In the genomic region with DNA sequence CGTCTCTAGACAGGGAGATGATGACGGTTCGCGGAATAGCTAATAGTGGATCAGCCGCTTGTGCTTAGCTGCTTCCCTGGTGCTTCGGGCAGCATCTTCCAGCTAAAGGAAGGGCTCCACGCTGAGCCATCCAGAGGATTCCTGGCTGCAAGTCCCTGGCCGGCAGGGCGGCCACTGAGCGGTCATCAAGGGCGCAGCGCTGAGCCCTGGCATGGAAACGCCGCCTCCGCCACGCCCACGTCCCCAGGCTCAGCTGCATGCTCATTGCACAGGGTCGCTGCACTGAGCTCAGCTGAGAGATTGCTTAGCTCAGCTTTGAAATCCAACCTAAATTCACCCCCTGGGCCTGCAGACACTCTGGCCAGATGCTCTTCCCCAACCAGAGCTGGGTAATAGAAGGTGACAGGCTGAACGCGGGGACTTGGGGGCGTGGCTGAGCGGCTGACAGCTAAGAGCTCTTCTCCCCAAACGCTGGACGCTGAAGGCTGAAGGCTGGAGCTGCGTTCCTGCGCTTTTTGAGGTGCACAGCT, we compare ENCODE assay signal across 8 cellular contexts.
DNase-seq lines count a peak whose midpoint lies in the region; ATAC-seq and TF ChIP-seq lines count a peak whose summit lies in the region.

No MANE protein-coding gene starts in this region.

- H3K4me1 ChIP-seq in heart right ventricle, result peaks cover 0 to 10% (median 8%) of the 10 kb centered on the region in 9 donors

- peak overlapping the region; percentile 46 for H3K4me3 ChIP-seq in LNCaP clone FGC (ENCODE audit: low read depth, low read length)
- H3K4me3 ChIP-seq in heart right ventricle, result peak overlapping the region in 9 of 10 donors; percentile 15 to 60 (median 47)

- no peak for TF ChIP-seq CTCF in LNCaP clone FGC (IDR thresholded peaks at IDR 0.05; ENCODE audit: control insufficient read depth, extremely low read depth, insufficient read depth)
- peak in 1 of 9 donors; percentile 17 for TF ChIP-seq CTCF in heart right ventricle (IDR thresholded peaks at IDR 0.05)

- no peak overlapping the region for H3K27ac Mint-ChIP-seq in activated CD8-positive, alpha-beta T cell treated with anti-CD3 and anti-CD28 coated beads, Interleukin-2, amount 10 ng/mL, durations not matched to agents 7 days and 5 days

- H3K9me3 ChIP-seq in heart right ventricle, result no peaks in the 10 kb centered on the region

- peaks cover 17% of the 10 kb centered on the region for H3K27me3 Mint-ChIP-seq in activated CD8-positive, alpha-beta T cell treated with anti-CD3 and anti-CD28 coated beads, Interleukin-2, amount 10 ng/mL, durations not matched to agents 7 days and 5 days (ENCODE audit: low read depth)

- peak; percentile 36 for ATAC-seq in activated CD8-positive, alpha-beta T cell treated with anti-CD3 and anti-CD28 coated beads, Interleukin-2, amount 10 ng/mL, durations not matched to agents 7 days and 5 days
- ATAC-seq in heart right ventricle (peak; percentile 88 to 95 (median 92)), GM18505 (IDR thresholded peaks at IDR 0.05; ENCODE audit: unreplicated experiment) (no peak)

- intact Hi-C loops in heart right ventricle (cut with DNase I), result no loop called here

- in situ Hi-C loops in KBM-7 (cut with MboI; ENCODE audit: low pct_unique_long_range_greater_than_20kb, low sequenced_read_pairs), result no loop called here

- DNase-seq in ELF-1 (ENCODE audit: low read depth, low spot score), result peak; percentile 97
- no peak for DNase-seq in LNCaP clone FGC (ENCODE audit: low read depth)
- DNase-seq in activated CD8-positive, alpha-beta T cell treated with anti-CD3 and anti-CD28 coated beads, Interleukin-2, amount 10 ng/mL, durations not matched to agents 7 days and 5 days, result no peak
- DNase-seq in heart right ventricle, result peak; percentile 33 to 66
- DNase-seq in occipital lobe (lab: John Stamatoyannopoulos, UW), result peak; percentile 7
- DNase-seq in stimulated activated naive CD4-positive, alpha-beta T cell (lab: John Stamatoyannopoulos, UW), result no peak
- no peak for DNase-seq in KBM-7

- no peaks in the 10 kb centered on the region for H3K9me3 Mint-ChIP-seq in activated CD8-positive, alpha-beta T cell treated with anti-CD3 and anti-CD28 coated beads, Interleukin-2, amount 10 ng/mL, durations not matched to agents 7 days and 5 days (ENCODE audit: insufficient read depth)

- H3K27ac ChIP-seq in heart right ventricle, result no peak overlapping the region

- H3K36me3 Mint-ChIP-seq in activated CD8-positive, alpha-beta T cell treated with anti-CD3 and anti-CD28 coated beads, Interleukin-2, amount 10 ng/mL, durations not matched to agents 7 days and 5 days (ENCODE audit: low read depth), result no peaks in the 10 kb centered on the region

- H3K4me3 Mint-ChIP-seq in activated CD8-positive, alpha-beta T cell treated with anti-CD3 and anti-CD28 coated beads, Interleukin-2, amount 10 ng/mL, durations not matched to agents 7 days and 5 days, result peak overlapping the region; percentile 25

- H3K27me3 ChIP-seq in heart right ventricle, result peaks cover 0 to 7% (median 0%) of the 10 kb centered on the region in 7 donors

- TF ChIP-seq POLR2A in GM18505 (IDR thresholded peaks at IDR 0.05; ENCODE audit: borderline replicate concordance, extremely low read depth, insufficient read depth, insufficient read length), result no peak

- POLR2A ChIA-PET in activated CD8-positive, alpha-beta T cell treated with anti-CD3 and anti-CD28 coated beads, Interleukin-2, amount 10 ng/mL, durations not matched to agents 7 days and 5 days (lab: Charles Lee), result no interaction called here

- H3K36me3 ChIP-seq in heart right ventricle, result no peaks in the 10 kb centered on the region

- WGBS in heart right ventricle, 2 donors, result 9 to 11% methylated on average over 26 of the region's 26 CpGs

- CTCF ChIA-PET in activated CD8-positive, alpha-beta T cell treated with anti-CD3 and anti-CD28 coated beads, Interleukin-2, amount 10 ng/mL, durations not matched to agents 7 days and 5 days (lab: Charles Lee), result interaction anchor here (0.9 kb wide), 1 partner anchor 301 kb away, joined by 3 read pairs; no protein-coding TSS in a partner anchor

- peaks cover 5% of the 10 kb centered on the region for H3K4me1 Mint-ChIP-seq in activated CD8-positive, alpha-beta T cell treated with anti-CD3 and anti-CD28 coated beads, Interleukin-2, amount 10 ng/mL, durations not matched to agents 7 days and 5 days (ENCODE audit: low read depth)

Comparison
In these comparisons a context has a peak if more than half of its experiments do, and no peak if none do; other contexts are left out.
1. DNase-seq: peak in ELF-1 (single experiment), heart right ventricle (2 of 2) and occipital lobe (single experiment); none in LNCaP clone FGC (single experiment), activated CD8-positive, alpha-beta T cell treated with anti-CD3 and anti-CD28 coated beads, Interleukin-2, amount 10 ng/mL, durations not matched to agents 7 days and 5 days (single experiment), stimulated activated naive CD4-positive, alpha-beta T cell (0 of 6) and KBM-7 (single experiment).